19 cellular contexts compared by ENCODE assay signal in genomic region chr5:61809651-61810050, GRCh38.
DNase-seq lines count a peak whose midpoint lies in the region; ATAC-seq and TF ChIP-seq lines count a peak whose summit lies in the region.
"Had no signal": no experiment of that assay in that cellular context is flagged by ENCODE, and none has a peak within 500 bp of the region (broad histone marks: within the 10 kb centered on the region; RNA-seq: fewer than 3 reads in every experiment).

No MANE protein-coding gene starts in this region.

- no peak for ATAC-seq in GM19395 (IDR thresholded peaks at IDR 0.05; ENCODE audit: unreplicated experiment)
- ATAC-seq: natural killer cell; Right ventricle myocardium inferior; stimulated activated naive B cell treated with anti-CD40 and anti-IgM and Interleukin-4, amounts not matched to agents 10 μg/mL and 1 μg/mL and 100 μg/mL, for 72 hours had no signal

- DNase-seq in DMS153 treated with DMSO at 0.1 percent for 48 hours (lab: John Stamatoyannopoulos, UW; ENCODE audit: unreplicated experiment) (peak; percentile 22), DMS153 (lab: John Stamatoyannopoulos, UW) (no peak), NCI-H2029 treated with DMSO at 0.1 percent for 48 hours (lab: John Stamatoyannopoulos, UW) (peak; percentile 29), SK-N-DZ (ENCODE audit: low spot score) (peak; percentile 80), osteoblast (ENCODE audit: insufficient read length, low spot score, missing footprints) (peak; percentile 59), kidney tubule cell (ENCODE audit: low spot score) (no peak), HK-2 (ENCODE audit: unreplicated experiment) (no peak)
- DNase-seq: aorta; esophagus squamous epithelium; HFFc6; natural killer cell; NK-92 treated with Interleukin-12 subunit alpha and Interleukin-12 subunit beta, amount 100 ng/mL, for 24 hours; stimulated activated naive B cell treated with anti-CD40 and anti-IgM and Interleukin-4, amounts not matched to agents 10 μg/mL and 1 μg/mL and 100 μg/mL, for 72 hours; T-helper 2 cell; transverse colon had no signal

- no peak overlapping the region for H3K4me2 ChIP-seq in osteoblast (ENCODE audit: insufficient read depth, low read length)
- H3K4me2 ChIP-seq: BLaER1 treated with 17β-estradiol and CSF1 and Interleukin-3, amounts not matched to agents 10 nM and 100 nM had no signal

- no peak overlapping the region for H2AFZ ChIP-seq in osteoblast (ENCODE audit: low read length)

- H3K36me3 ChIP-seq in osteoblast (ENCODE audit: insufficient read depth, low read length): no peaks in the 10 kb centered on the region
- H3K36me3 ChIP-seq: BLaER1 treated with 17β-estradiol and CSF1 and Interleukin-3, amounts not matched to agents 10 nM and 100 nM; esophagus squamous epithelium; transverse colon had no signal

- peaks cover 4% of the 10 kb centered on the region for H3K27me3 ChIP-seq in osteoblast (ENCODE audit: insufficient read depth, low read length)
- H3K27me3 ChIP-seq: BLaER1 treated with 17β-estradiol and CSF1 and Interleukin-3, amounts not matched to agents 10 nM and 100 nM; esophagus squamous epithelium; transverse colon had no signal

- H3K9me3 ChIP-seq in osteoblast (ENCODE audit: low read depth, low read length): no peaks in the 10 kb centered on the region
- H3K9me3 ChIP-seq: esophagus squamous epithelium, transverse colon had no signal

- H3K79me2 ChIP-seq in osteoblast (ENCODE audit: insufficient read depth, low read length): no peaks in the 10 kb centered on the region

- no peak overlapping the region for H3K4me3 ChIP-seq in osteoblast (ENCODE audit: insufficient read depth, low read length)
- H3K4me3 ChIP-seq: BLaER1 treated with 17β-estradiol and CSF1 and Interleukin-3, amounts not matched to agents 10 nM and 100 nM; esophagus squamous epithelium; transverse colon had no signal

- no peaks in the 10 kb centered on the region for H4K20me1 ChIP-seq in osteoblast (ENCODE audit: insufficient read depth, low read length)
- H4K20me1 ChIP-seq: BLaER1 treated with 17β-estradiol and CSF1 and Interleukin-3, amounts not matched to agents 10 nM and 100 nM had no signal

- H3K27ac ChIP-seq in osteoblast (ENCODE audit: low read depth, low read length): no peak overlapping the region
- H3K27ac ChIP-seq: 22Rv1; BLaER1 treated with 17β-estradiol and CSF1 and Interleukin-3, amounts not matched to agents 10 nM and 100 nM; esophagus squamous epithelium; transverse colon had no signal

- H3K4me1 ChIP-seq in osteoblast (ENCODE audit: insufficient read depth, low read length): peaks cover 3% of the 10 kb centered on the region
- H3K4me1 ChIP-seq: BLaER1 treated with 17β-estradiol and CSF1 and Interleukin-3, amounts not matched to agents 10 nM and 100 nM; transverse colon had no signal

- no peak for TF ChIP-seq CTCF in osteoblast (IDR thresholded peaks at IDR 0.05; ENCODE audit: extremely low read depth, low read depth, low read length)

Comparison
In these comparisons a context has a peak if more than half of its experiments do, and no peak if none do; other contexts are left out.
1. DNase-seq: peak in DMS153 treated with DMSO at 0.1 percent for 48 hours (single experiment), NCI-H2029 treated with DMSO at 0.1 percent for 48 hours (single experiment), SK-N-DZ (single experiment) and osteoblast (single experiment); none in DMS153 (single experiment), kidney tubule cell (single experiment) and HK-2 (single experiment).